11 cellular contexts compared by ENCODE assay signal in the genomic region with DNA sequence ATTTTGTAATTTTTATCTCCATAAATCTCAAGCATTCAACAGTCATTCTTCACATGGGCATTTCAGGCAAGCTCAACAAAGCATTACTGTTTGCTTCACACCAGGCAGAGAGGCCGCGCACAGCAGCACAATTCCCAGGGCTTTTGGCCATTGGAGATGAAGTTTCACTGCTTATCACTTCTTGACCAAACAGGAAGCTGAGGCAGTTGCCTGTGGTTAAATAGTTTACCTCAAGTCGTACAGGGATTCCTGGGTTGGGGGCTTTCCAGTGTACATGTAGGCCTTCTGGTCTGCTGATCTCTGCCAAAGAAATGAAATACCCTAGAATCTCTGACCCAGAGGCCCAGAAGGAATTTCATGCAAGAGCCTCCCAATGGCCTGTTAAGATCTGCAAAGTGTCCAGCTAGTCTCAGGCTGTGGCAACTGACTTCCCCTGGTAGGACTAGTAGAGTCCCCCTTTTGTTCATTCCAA. TPM values are rescaled to one million over a fixed set of nuclear protein-coding genes. Genes with fewer than 3 reads are reported as not detected.
DNase-seq lines count a peak whose midpoint lies in the region; ATAC-seq and TF ChIP-seq lines count a peak whose summit lies in the region.
"Had no signal": no experiment of that assay in that cellular context is flagged by ENCODE, and none has a peak within 500 bp of the region (broad histone marks: within the 10 kb centered on the region; RNA-seq: fewer than 3 reads in every experiment).

No MANE protein-coding gene starts in this region.

- H3K9me3 ChIP-seq in body of pancreas (no peaks in the 10 kb centered on the region), neuronal stem cell (replicated peaks in 1 of 2; ENCODE audit: control insufficient read depth in 2 of 2, insufficient read depth in 1 of 2, low read depth in 1 of 2, low read length in 2 of 2) (no peaks in the 10 kb centered on the region)
- H3K9me3 ChIP-seq: esophagus muscularis mucosa had no signal

- H3K36me3 ChIP-seq in KMS-11 (ENCODE audit: insufficient read depth) (no peaks in the 10 kb centered on the region), body of pancreas (replicated peaks in 1 of 2; ENCODE audit: insufficient read depth in 1 of 2, low read depth in 2 of 2) (no peaks in the 10 kb centered on the region), neuronal stem cell (replicated peaks in 1 of 2; ENCODE audit: control insufficient read depth in 2 of 2, insufficient read depth in 2 of 2, low read length in 2 of 2) (no peaks in the 10 kb centered on the region)
- H3K36me3 ChIP-seq: esophagus muscularis mucosa had no signal

- TF ChIP-seq CTCF in KMS-11 (conservative IDR thresholded peaks at IDR 0.05; ENCODE audit: low read depth, low read length) (no peak), body of pancreas (IDR thresholded peaks at IDR 0.05) (no peak)

- no peak for TF ChIP-seq POLR2A in body of pancreas (IDR thresholded peaks at IDR 0.05)

- H3K4ac ChIP-seq in neuronal stem cell (ENCODE audit: low read length), result no peak overlapping the region

- no peak overlapping the region for H2BK15ac ChIP-seq in neuronal stem cell (ENCODE audit: low read length)

- H2AFZ ChIP-seq in KMS-11 (ENCODE audit: low read depth) (no peak overlapping the region), neuronal stem cell (ENCODE audit: low read length) (peak overlapping the region; percentile 24)

- no peaks in the 10 kb centered on the region for H3K79me2 ChIP-seq in KMS-11 (ENCODE audit: insufficient read depth, low read depth)

- peak overlapping the region; percentile 13; the same call in 1 of the 2 replicates for H3K27ac ChIP-seq in KMS-11
- peak overlapping the region; percentile 39 to 69 (median 59) for H3K27ac ChIP-seq in body of pancreas
- H3K27ac ChIP-seq in neuronal stem cell (replicated peaks; ENCODE audit: low read length), result no peak overlapping the region
- H3K27ac ChIP-seq: esophagus muscularis mucosa had no signal

- no peaks in the 10 kb centered on the region for H4K20me1 ChIP-seq in KMS-11 (ENCODE audit: insufficient read depth)

- H3K14ac ChIP-seq in neuronal stem cell (ENCODE audit: low read length), result no peak overlapping the region

- H2BK12ac ChIP-seq in neuronal stem cell (ENCODE audit: low read length), result no peak overlapping the region

- no peak overlapping the region for H2AK5ac ChIP-seq in neuronal stem cell (ENCODE audit: low read depth, low read length)

- intact Hi-C loops in body of pancreas (cut with DNase I), result no loop called here

- H3K4me1 ChIP-seq in KMS-11 (ENCODE audit: low read depth, poor library complexity, severe bottlenecking) (peaks cover 47% of the 10 kb centered on the region), body of pancreas (peaks cover 21% of the 10 kb centered on the region), neuronal stem cell (ENCODE audit: control insufficient read depth in 2 of 2, insufficient read depth in 1 of 2, low read depth in 1 of 2, low read length in 2 of 2) (peaks cover 0 to 4% of the 10 kb centered on the region in 2 donors)

- H3K18ac ChIP-seq in neuronal stem cell (ENCODE audit: low read length), result no peak overlapping the region

- no peaks in the 10 kb centered on the region for H3K79me1 ChIP-seq in neuronal stem cell (ENCODE audit: low read depth, low read length)

- H2BK5ac ChIP-seq in neuronal stem cell (ENCODE audit: low read length), result no peak overlapping the region

- no peak overlapping the region for H4K91ac ChIP-seq in neuronal stem cell (ENCODE audit: low read depth, low read length, poor library complexity)

- H3K4me3 ChIP-seq in KMS-11 (IDR thresholded peaks at IDR 0.05; ENCODE audit: insufficient read depth, low read depth, low read length) (no peak overlapping the region), body of pancreas (no peak overlapping the region), neuronal stem cell (ENCODE audit: low read length in 2 of 2) (no peak overlapping the region)
- H3K4me3 ChIP-seq: esophagus muscularis mucosa had no signal

- peak; percentile 60 to 77 (median 70) for DNase-seq in body of pancreas
- no peak for DNase-seq in neuronal stem cell (ENCODE audit: low spot score)
- DNase-seq in activated effector memory CD4-positive, alpha-beta T cell treated with anti-CD3 and anti-CD28 coated beads, Interleukin-2, amount 50 U/mL, for 16 hours, result no peak
- DNase-seq in NCI-H1417 (lab: John Stamatoyannopoulos, UW), result no peak
- DNase-seq in stimulated activated CD4-positive, alpha-beta T cell treated with anti-CD3 and anti-CD28 coated beads, Interleukin-15, amount 100 ng/mL, for 24 hours, result no peak
- DNase-seq: activated CD4-positive, alpha-beta T cell treated with anti-CD3 and anti-CD28 coated beads, Interleukin-2, amount 50 U/mL, for 48 hours; KG1 had no signal

- H2BK120ac ChIP-seq in neuronal stem cell (ENCODE audit: low read depth, low read length), result no peak overlapping the region

- no peak overlapping the region for H4K8ac ChIP-seq in neuronal stem cell (ENCODE audit: low read depth, low read length)

- ATAC-seq in GM18502 (IDR thresholded peaks at IDR 0.05; ENCODE audit: poor library complexity, unreplicated experiment) (peak; percentile 65), body of pancreas (peak; percentile 79), HG02885 (IDR thresholded peaks at IDR 0.05; ENCODE audit: poor library complexity, unreplicated experiment) (no peak)

- H3K27me3 ChIP-seq in KMS-11 (ENCODE audit: insufficient read depth, low read depth) (no peaks in the 10 kb centered on the region), body of pancreas (no peaks in the 10 kb centered on the region), neuronal stem cell (ENCODE audit: control insufficient read depth in 3 of 3, insufficient read depth in 3 of 3, low read depth in 1 of 3, low read length in 3 of 3) (peaks cover 0 to 10% (median 0%) of the 10 kb centered on the region in 3 experiments)
- H3K27me3 ChIP-seq: esophagus muscularis mucosa had no signal

- H3K4me2 ChIP-seq in KMS-11 (peak overlapping the region; percentile 68), neuronal stem cell (ENCODE audit: insufficient read depth, low read length, poor library complexity, severe bottlenecking) (no peak overlapping the region)

- WGBS in body of pancreas, 2 donors, result 18 to 24% methylated on average over 2 to 3 of the region's 3 CpGs
- WGBS in neuronal stem cell (ENCODE audit: extremely low coverage in 2 of 2, insufficient read length in 2 of 2, insufficient replicate concordance in 1 of 2), 2 donors, result no CpG with 5 or more reads among the region's 3 CpGs

- no peak overlapping the region for H3K23ac ChIP-seq in neuronal stem cell (ENCODE audit: low read depth, low read length, poor library complexity)

- H3K9ac ChIP-seq in KMS-11 (no peak overlapping the region), neuronal stem cell (ENCODE audit: low read depth, low read length, poor library complexity) (no peak overlapping the region)

RNA-seq across cellular contexts. Expression of a gene that starts 11.2 kb away (rescaled TPM):
- 10 to 100 TPM; 46.1 to 61.7 TPM for total RNA-seq in body of pancreas
- 169 TPM for polyA plus RNA-seq in neuronal stem cell (2013, experiment 1 of 2)
- polyA plus RNA-seq in neuronal stem cell (2013, experiment 2 of 2), result 170 TPM

RNA-seq across cellular contexts. Expression of a gene that starts 17.5 kb away (rescaled TPM):
- total RNA-seq in body of pancreas, result 1 to 10 TPM; 3.4 to 4.9 TPM
- 10.4 TPM for polyA plus RNA-seq in neuronal stem cell (2013, experiment 1 of 2)
- polyA plus RNA-seq in neuronal stem cell (2013, experiment 2 of 2), result 10.9 TPM

RNA-seq across cellular contexts. Expression of a gene that starts 24.3 kb away (rescaled TPM):
- total RNA-seq in body of pancreas, result 10 to 100 TPM; 20.5 to 32.0 TPM
- 21.8 TPM for polyA plus RNA-seq in neuronal stem cell (2013, experiment 1 of 2)
- polyA plus RNA-seq in neuronal stem cell (2013, experiment 2 of 2), result 20.0 TPM

Comparison
In these comparisons a context has a peak if more than half of its experiments do, and no peak if none do; other contexts are left out.
1. DNase-seq: peak in body of pancreas (4 of 4); none in neuronal stem cell (single experiment), activated effector memory CD4-positive, alpha-beta T cell treated with anti-CD3 and anti-CD28 coated beads, Interleukin-2, amount 50 U/mL, for 16 hours (single experiment), NCI-H1417 (0 of 3) and stimulated activated CD4-positive, alpha-beta T cell treated with anti-CD3 and anti-CD28 coated beads, Interleukin-15, amount 100 ng/mL, for 24 hours (single experiment).